In the genomic region with DNA sequence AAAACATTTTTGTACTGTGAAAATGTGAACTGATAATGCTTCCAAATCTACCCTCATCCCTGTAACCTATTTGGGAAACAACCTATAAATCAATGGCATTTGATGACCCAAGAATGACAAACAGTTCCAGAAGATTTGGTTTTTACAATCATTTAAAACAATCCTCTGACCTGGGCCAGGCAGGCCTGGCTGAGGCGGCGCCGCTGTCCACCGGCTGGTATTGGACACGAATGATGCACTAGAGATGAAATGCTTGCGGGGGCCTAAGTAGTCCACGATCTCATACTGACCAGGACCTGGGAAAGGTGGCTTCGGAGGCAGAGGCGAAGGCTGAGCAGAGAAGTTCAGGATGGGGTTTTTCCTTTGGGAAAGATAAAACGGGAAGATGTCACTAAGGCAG, we compare ENCODE assay signal across 29 cellular contexts. TPM values are rescaled to one million over a fixed set of nuclear protein-coding genes. Genes with fewer than 3 reads are reported as not detected.
"Had no signal": no experiment of that assay in that cellular context is flagged by ENCODE, and none has a peak within 500 bp of the region (broad histone marks: within the 10 kb centered on the region; RNA-seq: fewer than 3 reads in every experiment).

No MANE protein-coding gene starts in this region.

- H3K4me3 Mint-ChIP-seq: stimulated activated memory B cell treated with anti-CD40 and anti-IgM and Interleukin-4, amounts not matched to agents 10 μg/mL and 1 μg/mL and 100 μg/mL, for 72 hours; stimulated activated naive B cell treated with anti-CD40 and anti-IgM and Interleukin-4, amounts not matched to agents 10 μg/mL and 1 μg/mL and 100 μg/mL, for 72 hours; stimulated activated naive CD8-positive, alpha-beta T cell treated with anti-CD3 and anti-CD28 coated beads, Interleukin-15, amount 100 ng/mL, for 72 hours; stimulated activated naive CD8-positive, alpha-beta T cell treated with anti-CD3 and anti-CD28 coated beads, Interleukin-15, Interleukin-2, amounts not matched to agents 100 ng/mL and 50 ng/mL, for 24 hours; type B pancreatic cell had no signal

- H3K27me3 ChIP-seq: stomach, suprapubic skin, testis, thyroid gland, tibial artery, tibial nerve, transverse colon, upper lobe of left lung, upper lobe of right lung, uterus, vagina had no signal

- H3K36me3 ChIP-seq: thoracic aorta, thyroid gland, transverse colon, uterus, vagina had no signal

- H3K9me3 ChIP-seq: stomach, suprapubic skin, testis, thoracic aorta, thyroid gland, tibial artery, tibial nerve, transverse colon, upper lobe of left lung, upper lobe of right lung, uterus, vagina had no signal

- ATAC-seq: stimulated activated memory B cell treated with anti-CD40 and anti-IgM and Interleukin-4, amounts not matched to agents 10 μg/mL and 1 μg/mL and 100 μg/mL, for 72 hours; stimulated activated naive B cell treated with anti-CD40 and anti-IgM and Interleukin-4, amounts not matched to agents 10 μg/mL and 1 μg/mL and 100 μg/mL, for 72 hours; stimulated activated naive CD8-positive, alpha-beta T cell treated with anti-CD3 and anti-CD28 coated beads, Interleukin-15, amount 100 ng/mL, for 72 hours; stimulated activated naive CD8-positive, alpha-beta T cell treated with anti-CD3 and anti-CD28 coated beads, Interleukin-15, Interleukin-2, amounts not matched to agents 100 U/mL and 50 U/mL, for 24 hours; upper lobe of right lung had no signal

- FAIRE-seq: urothelium cell line had no signal

- H3K4me1 ChIP-seq: testis, tibial artery, upper lobe of right lung had no signal

- H3K27me3 Mint-ChIP-seq: stimulated activated memory B cell treated with anti-CD40 and anti-IgM and Interleukin-4, amounts not matched to agents 10 μg/mL and 1 μg/mL and 100 μg/mL, for 72 hours; stimulated activated naive B cell treated with anti-CD40 and anti-IgM and Interleukin-4, amounts not matched to agents 10 μg/mL and 1 μg/mL and 100 μg/mL, for 72 hours; stimulated activated naive CD8-positive, alpha-beta T cell treated with anti-CD3 and anti-CD28 coated beads, Interleukin-15, amount 100 ng/mL, for 72 hours; stimulated activated naive CD8-positive, alpha-beta T cell treated with anti-CD3 and anti-CD28 coated beads, Interleukin-15, Interleukin-2, amounts not matched to agents 100 ng/mL and 50 ng/mL, for 24 hours; type B pancreatic cell had no signal

- H3K27ac Mint-ChIP-seq: stimulated activated memory B cell treated with anti-CD40 and anti-IgM and Interleukin-4, amounts not matched to agents 10 μg/mL and 1 μg/mL and 100 μg/mL, for 72 hours; stimulated activated naive B cell treated with anti-CD40 and anti-IgM and Interleukin-4, amounts not matched to agents 10 μg/mL and 1 μg/mL and 100 μg/mL, for 72 hours; stimulated activated naive CD8-positive, alpha-beta T cell treated with anti-CD3 and anti-CD28 coated beads, Interleukin-15, amount 100 ng/mL, for 72 hours; stimulated activated naive CD8-positive, alpha-beta T cell treated with anti-CD3 and anti-CD28 coated beads, Interleukin-15, Interleukin-2, amounts not matched to agents 100 ng/mL and 50 ng/mL, for 24 hours; type B pancreatic cell had no signal

- DNase-seq: stimulated activated CD4-positive, alpha-beta T cell treated with anti-CD3 and anti-CD28 coated beads, Interleukin-2, amount 100 ng/mL, for 24 hours; stimulated activated CD4-positive, alpha-beta T cell treated with anti-CD3 and anti-CD28 coated beads, Interleukin-2, amount 100 ng/mL, for 48 hours; stimulated activated CD4-positive, alpha-beta T cell treated with anti-CD3 and anti-CD28 coated beads, Interleukin-4, amount 100 ng/mL, for 1 hour; stimulated activated CD4-positive, alpha-beta T cell treated with anti-CD3 and anti-CD28 coated beads, Interleukin-4, amount 100 ng/mL, for 24 hours; stimulated activated CD4-positive, alpha-beta T cell treated with anti-CD3 and anti-CD28 coated beads, Interleukin-4, amount 100 ng/mL, for 4 hours; stimulated activated CD8-positive, alpha-beta memory T cell treated with anti-CD3 and anti-CD28 coated beads, Interleukin-4, amount 100 ng/mL, for 48 hours; stimulated activated naive B cell treated with anti-CD40 and anti-IgM and Interleukin-4, amounts not matched to agents 10 μg/mL and 1 μg/mL and 100 μg/mL, for 72 hours; stimulated activated naive CD4-positive, alpha-beta T cell; stimulated activated naive CD8-positive, alpha-beta T cell treated with anti-CD3 and anti-CD28 coated beads, Interleukin-15, amount 100 ng/mL, for 72 hours; stimulated activated naive CD8-positive, alpha-beta T cell treated with anti-CD3 and anti-CD28 coated beads, Interleukin-15, Interleukin-2, amounts not matched to agents 100 U/mL and 50 U/mL, for 24 hours; stomach; substantia nigra; testis; thyroid gland; tibial artery; transverse colon; trophoblast cell; upper lobe of right lung; uterus had no signal

- H3K9me3 Mint-ChIP-seq: stimulated activated memory B cell treated with anti-CD40 and anti-IgM and Interleukin-4, amounts not matched to agents 10 μg/mL and 1 μg/mL and 100 μg/mL, for 72 hours; stimulated activated naive B cell treated with anti-CD40 and anti-IgM and Interleukin-4, amounts not matched to agents 10 μg/mL and 1 μg/mL and 100 μg/mL, for 72 hours; stimulated activated naive CD8-positive, alpha-beta T cell treated with anti-CD3 and anti-CD28 coated beads, Interleukin-15, amount 100 ng/mL, for 72 hours; stimulated activated naive CD8-positive, alpha-beta T cell treated with anti-CD3 and anti-CD28 coated beads, Interleukin-15, Interleukin-2, amounts not matched to agents 100 ng/mL and 50 ng/mL, for 24 hours; type B pancreatic cell had no signal

- H3K27ac ChIP-seq: stomach, suprapubic skin, testis, thoracic aorta, thyroid gland, tibial artery, tibial nerve, transverse colon, upper lobe of left lung, upper lobe of right lung, uterus, vagina had no signal

- H3K4me3 ChIP-seq: stomach, suprapubic skin, testis, thoracic aorta, thyroid gland, tibial artery, tibial nerve, transverse colon, upper lobe of left lung, upper lobe of right lung, uterus, vagina had no signal

RNA-seq across cellular contexts. Expression of gene GRHL3, which starts 41.5 kb away (rescaled TPM):
- total RNA-seq: subcutaneous adipose tissue, tibial nerve, transverse colon had no signal
